Comparison of ENCODE assay signal across 9 cellular contexts in genomic region chr11:2092956-2093412, GRCh38. TPM values are rescaled to one million over a fixed set of nuclear protein-coding genes. Genes with fewer than 3 reads are reported as not detected.
DNase-seq lines count a peak whose midpoint lies in the region; ATAC-seq, FAIRE-seq and TF ChIP-seq lines count a peak whose summit lies in the region.
"Had no signal": no experiment of that assay in that cellular context is flagged by ENCODE, and none has a peak within 500 bp of the region (broad histone marks: within the 10 kb centered on the region; RNA-seq: fewer than 3 reads in every experiment).

No MANE protein-coding gene starts in this region.

- CTCF ChIA-PET in activated CD4-positive, alpha-beta T cell treated with anti-CD3 and anti-CD28 coated beads for 36 hours (lab: Charles Lee) = interaction anchor here (0.5 to 1.5 kb wide), 8 partner anchors 16 to 737 kb away, joined by 3 to 5 read pairs (median 4); no protein-coding TSS in a partner anchor
- CTCF ChIA-PET in H1 (lab: Charles Lee; ENCODE audit: partially characterized antibody) = interaction anchor here (0.6 to 3.2 kb wide), 6 partner anchors 11 to 298 kb away, joined by 3 to 14 read pairs (median 4); no protein-coding TSS in a partner anchor

- TF ChIP-seq RAD21 in H1 (IDR thresholded peaks at IDR 0.05 in 1 of 2, conservative IDR thresholded peaks at IDR 0.05 in 1 of 2; ENCODE audit: low read depth in 2 of 2, low read length in 2 of 2) = no peak

- no peak overlapping the region for H3K4me2 ChIP-seq in H1 (ENCODE audit: insufficient read depth in 1 of 2, low read depth in 2 of 2, low read length in 2 of 2)

- H3K14ac ChIP-seq in H1 (ENCODE audit: insufficient read length) = no peak overlapping the region

- H4K91ac ChIP-seq in H1 (replicated peaks; ENCODE audit: insufficient read length, low read length) = no peak overlapping the region

- peak overlapping the region; percentile 39; the same call in 1 of the 2 replicates for H2BK12ac ChIP-seq in H1 (ENCODE audit: low read depth, low read length)

- H2BK5ac ChIP-seq in H1 (ENCODE audit: low read depth, low read length) = no peak overlapping the region

- ATAC-seq in activated CD4-positive, alpha-beta T cell treated with anti-CD3 and anti-CD28 coated beads for 36 hours = peak; percentile 34
- ATAC-seq in GM18505 (IDR thresholded peaks at IDR 0.05; ENCODE audit: unreplicated experiment) (no peak), GM21515 (IDR thresholded peaks at IDR 0.05; ENCODE audit: unreplicated experiment) (no peak), HG03520 (IDR thresholded peaks at IDR 0.05; ENCODE audit: unreplicated experiment) (no peak)

- no peak overlapping the region for H3K23ac ChIP-seq in H1 (ENCODE audit: insufficient read length)

- no peak overlapping the region for H3K4me3 ChIP-seq in H1 (ENCODE audit: extremely low read depth in 1 of 4, insufficient read depth in 2 of 4, low read depth in 3 of 4, low read length in 4 of 4)

- no peak overlapping the region for H4K5ac ChIP-seq in H1 (ENCODE audit: insufficient read length, low read depth, low read length)

- H3K27me3 ChIP-seq in H1 (replicated peaks in 1 of 4; ENCODE audit: control insufficient read depth in 3 of 4, extremely low read depth in 1 of 4, insufficient read depth in 3 of 4, low read length in 3 of 4) = 0 out of 7 replicates have a peak, but pooled peaks cover 0 to 3% (median 0%) of the 10 kb centered on the region in 4 experiments

- no peaks in the 10 kb centered on the region for H3K79me2 ChIP-seq in H1 (ENCODE audit: control insufficient read depth in 1 of 2, insufficient read depth in 2 of 2, low read length in 2 of 2)

- intact Hi-C loops in activated CD4-positive, alpha-beta T cell treated with anti-CD3 and anti-CD28 coated beads for 36 hours (cut with DNase I, micrococcal nuclease) = no loop called here

- no peaks in the 10 kb centered on the region for H3K36me3 Mint-ChIP-seq in T-helper 2 cell treated with Interferon-gamma antibody and Interleukin-4, amounts not matched to agents 5 μg/mL and 100 μg/mL, for 36 hours (ENCODE audit: low read depth)
- no peaks in the 10 kb centered on the region for H3K36me3 Mint-ChIP-seq in activated CD4-positive, alpha-beta T cell treated with anti-CD3 and anti-CD28 coated beads for 36 hours (ENCODE audit: low read depth)

- no peaks in the 10 kb centered on the region for H3K9me3 Mint-ChIP-seq in T-helper 2 cell treated with Interferon-gamma antibody and Interleukin-4, amounts not matched to agents 5 μg/mL and 100 μg/mL, for 36 hours
- H3K9me3 Mint-ChIP-seq in activated CD4-positive, alpha-beta T cell treated with anti-CD3 and anti-CD28 coated beads for 36 hours (ENCODE audit: low read depth) = no peaks in the 10 kb centered on the region

- H4K20me1 ChIP-seq in H1 (replicated peaks in 1 of 2; ENCODE audit: control insufficient read depth in 1 of 2, insufficient read depth in 2 of 2, low read length in 2 of 2) = peaks cover 0 to 1% of the 10 kb centered on the region in 2 experiments

- H3K27ac Mint-ChIP-seq in T-helper 2 cell treated with Interferon-gamma antibody and Interleukin-4, amounts not matched to agents 5 μg/mL and 100 μg/mL, for 36 hours = no peak overlapping the region
- H3K27ac Mint-ChIP-seq in activated CD4-positive, alpha-beta T cell treated with anti-CD3 and anti-CD28 coated beads for 36 hours = no peak overlapping the region

- H3K9me3 ChIP-seq in H1 (ENCODE audit: insufficient read depth in 2 of 2, low read depth in 1 of 2, low read length in 1 of 2) = no peaks in the 10 kb centered on the region; a peak in 1 of 4 replicates

- no peak overlapping the region for H3K4ac ChIP-seq in H1 (replicated peaks; ENCODE audit: insufficient read length, low read depth, low read length)

- peaks cover 2% of the 10 kb centered on the region for H3K4me1 Mint-ChIP-seq in T-helper 2 cell treated with Interferon-gamma antibody and Interleukin-4, amounts not matched to agents 5 μg/mL and 100 μg/mL, for 36 hours (ENCODE audit: low read depth)
- peaks cover 9% of the 10 kb centered on the region for H3K4me1 Mint-ChIP-seq in activated CD4-positive, alpha-beta T cell treated with anti-CD3 and anti-CD28 coated beads for 36 hours

- H2BK15ac ChIP-seq in H1 (ENCODE audit: low read length) = no peak overlapping the region

- POLR2A ChIA-PET in activated CD4-positive, alpha-beta T cell treated with anti-CD3 and anti-CD28 coated beads for 36 hours (lab: Charles Lee) = no interaction called here
- POLR2A ChIA-PET in H1 (lab: Charles Lee; ENCODE audit: partially characterized antibody) = no interaction called here

- H3K4me1 ChIP-seq in H1 (replicated peaks in 1 of 4; ENCODE audit: control insufficient read depth in 3 of 4, insufficient read depth in 4 of 4, low read length in 3 of 4) = peaks cover 0 to 15% (median 12%) of the 10 kb centered on the region in 4 experiments; a peak in 6 of 7 replicates

- no peaks in the 10 kb centered on the region for H3K27me3 Mint-ChIP-seq in T-helper 2 cell treated with Interferon-gamma antibody and Interleukin-4, amounts not matched to agents 5 μg/mL and 100 μg/mL, for 36 hours (ENCODE audit: low read depth)
- no peaks in the 10 kb centered on the region for H3K27me3 Mint-ChIP-seq in activated CD4-positive, alpha-beta T cell treated with anti-CD3 and anti-CD28 coated beads for 36 hours

- no peak overlapping the region for H3K56ac ChIP-seq in H1 (replicated peaks; ENCODE audit: insufficient read length, low read depth, low read length)

- no peak overlapping the region for H2AFZ ChIP-seq in H1 (ENCODE audit: low read length)

- TF ChIP-seq POLR2A in H1 (IDR thresholded peaks at IDR 0.05; ENCODE audit: control extremely low read depth in 1 of 2, low read depth in 2 of 2, low read length in 2 of 2) (no peak), GM18505 (IDR thresholded peaks at IDR 0.05; ENCODE audit: borderline replicate concordance, extremely low read depth, insufficient read depth, insufficient read length) (no peak)

- no peaks in the 10 kb centered on the region for H3K79me1 ChIP-seq in H1 (ENCODE audit: low read depth, low read length)

- no peak overlapping the region; the same call in 1 of the 2 replicates for H4K8ac ChIP-seq in H1 (ENCODE audit: extremely low read depth, insufficient read depth, low read length)

- H3K18ac ChIP-seq in H1 (ENCODE audit: extremely low read depth, low read length) = no peak overlapping the region

- no peak for TF ChIP-seq CTCF in H1 (IDR thresholded peaks at IDR 0.05; ENCODE audit: control extremely low read depth in 1 of 3, insufficient read depth in 1 of 3, low read depth in 1 of 3, low read length in 3 of 3)

- H2BK20ac ChIP-seq in H1 (ENCODE audit: low read length) = no peak overlapping the region

- H3K4me3 Mint-ChIP-seq in T-helper 2 cell treated with Interferon-gamma antibody and Interleukin-4, amounts not matched to agents 5 μg/mL and 100 μg/mL, for 36 hours = no peak overlapping the region
- no peak overlapping the region for H3K4me3 Mint-ChIP-seq in activated CD4-positive, alpha-beta T cell treated with anti-CD3 and anti-CD28 coated beads for 36 hours

- no peaks in the 10 kb centered on the region for H3K23me2 ChIP-seq in H1 (ENCODE audit: low read depth, low read length)

- FAIRE-seq in H1 (lab: Jason Lieb, UNC) = no peak
- FAIRE-seq: islet of Langerhans had no signal

- H3K36me3 ChIP-seq in H1 (ENCODE audit: control insufficient read depth in 2 of 4, insufficient read depth in 4 of 4, low read length in 3 of 4) = no peaks in the 10 kb centered on the region

- TF ChIP-seq EP300 in H1 (IDR thresholded peaks at IDR 0.05; ENCODE audit: borderline replicate concordance in 1 of 2, low read depth in 2 of 2, low read length in 2 of 2) = no peak

- DNase-seq in T-helper 2 cell = peak in 3 of 5 experiments; percentile 43 to 78 (median 57)
- no peak for DNase-seq in T-helper 2 cell treated with Interferon-gamma antibody and Interleukin-4, amounts not matched to agents 5 μg/mL and 100 μg/mL, for 36 hours (ENCODE audit: low spot score)
- peak; percentile 73 for DNase-seq in activated CD4-positive, alpha-beta T cell treated with anti-CD3 and anti-CD28 coated beads for 36 hours
- DNase-seq in H1 (ENCODE audit: low read depth in 1 of 2, low spot score in 2 of 2) = no peak
- peak; percentile 65 for DNase-seq in renal cortical epithelial cell (ENCODE audit: low read depth)

- 86% methylated on average over 10 of the region's 10 CpGs; no CpG with 5 or more reads in 1 of the 2 experiments for WGBS in H1 (ENCODE audit: extremely low coverage in 1 of 2, insufficient coverage in 1 of 2, insufficient read length in 1 of 2, insufficient replicate concordance in 2 of 2, low coverage in 1 of 2, low lambda C conversion rate in 2 of 2, missing lambda C conversion rate in 1 of 2), 2 experiments

- H2AK5ac ChIP-seq in H1 (ENCODE audit: low read depth, low read length) = no peak overlapping the region

- H3K27ac ChIP-seq in H1 (ENCODE audit: low read depth, low read length) = no peak overlapping the region

- no peak overlapping the region for H3K9ac ChIP-seq in H1 (replicated peaks in 1 of 4; ENCODE audit: extremely low read depth in 1 of 4, low read depth in 3 of 4, low read length in 3 of 4)

- no peak overlapping the region for H2BK120ac ChIP-seq in H1 (replicated peaks; ENCODE audit: low read depth, low read length)

TF ChIP-seq in H1, 55 proteins besides CTCF, POLR2A, EP300 and RAD21 (continues in another document):
- TF ChIP-seq ZNF274 (IDR thresholded peaks at IDR 0.05; ENCODE audit: borderline replicate concordance, extremely low read depth, low read length) (no peak), RFX5 (IDR thresholded peaks at IDR 0.05; ENCODE audit: borderline replicate concordance, low read depth, low read length) (no peak), HDAC2 (IDR thresholded peaks at IDR 0.05; ENCODE audit: borderline replicate concordance in 1 of 2, low read depth in 2 of 2, low read length in 2 of 2) (no peak), CREB1 (IDR thresholded peaks at IDR 0.05) (no peak), CTBP2 (IDR thresholded peaks at IDR 0.05; ENCODE audit: borderline replicate concordance, insufficient read depth, insufficient read length, low read length) (no peak)

RNA-seq across cellular contexts. Expression of gene IGF2, which starts 46.2 kb away (rescaled TPM):
- total RNA-seq in activated CD4-positive, alpha-beta T cell treated with anti-CD3 and anti-CD28 coated beads for 36 hours = 1 to 10 TPM; 8.6 to 9.2 TPM
- total RNA-seq in H1 (2021; fragmentation: NEBNext Ultra II Directional; extraction: Animal tissue kit (Norgen Biotek cat#: 25700)) = 1.3 and 1.5 TPM in 2 replicates
- 0.74 and 2.0 TPM in 2 replicates for polyA plus RNA-seq in H1 (2011; rRNA removed)
- polyA plus RNA-seq in H1 (2011; cell fraction: cytosol; rRNA removed) = 1.1 TPM
- 0.37 TPM for polyA plus RNA-seq in H1 (2011; cell fraction: nucleus; rRNA removed)
- polyA plus RNA-seq in H1 (2012, experiment 1 of 2) = 1.6 to 3.2 TPM (median 2.7 TPM) in 4 replicates
- polyA plus RNA-seq in H1 (2012, experiment 2 of 2) = 1.00 TPM
- 2.0 TPM for polyA plus RNA-seq in H1 (2013, experiment 1 of 2)
- 2.6 TPM for polyA plus RNA-seq in H1 (2013, experiment 2 of 2)
- polyA minus RNA-seq in H1 (2011; rRNA and poly(A)+ RNA removed) = 0.20 and 0.57 TPM in 2 replicates
- polyA minus RNA-seq in H1 (2011; cell fraction: cytosol; rRNA and poly(A)+ RNA removed) = 0.88 TPM
- 0.70 TPM for polyA minus RNA-seq in H1 (2011; cell fraction: nucleus; rRNA and poly(A)+ RNA removed)
- 0.75 TPM in 1 of 2 replicates, not detected in the other for total RNA-seq in renal cortical epithelial cell

Comparison
In these comparisons a context has a peak if more than half of its experiments do, and no peak if none do; other contexts are left out.
1. DNase-seq: peak in T-helper 2 cell (3 of 5), activated CD4-positive, alpha-beta T cell treated with anti-CD3 and anti-CD28 coated beads for 36 hours (single experiment) and renal cortical epithelial cell (single experiment); none in T-helper 2 cell treated with Interferon-gamma antibody and Interleukin-4, amounts not matched to agents 5 μg/mL and 100 μg/mL, for 36 hours (single experiment) and H1 (0 of 2).